8 cellular contexts compared by ENCODE assay signal in the genomic region with DNA sequence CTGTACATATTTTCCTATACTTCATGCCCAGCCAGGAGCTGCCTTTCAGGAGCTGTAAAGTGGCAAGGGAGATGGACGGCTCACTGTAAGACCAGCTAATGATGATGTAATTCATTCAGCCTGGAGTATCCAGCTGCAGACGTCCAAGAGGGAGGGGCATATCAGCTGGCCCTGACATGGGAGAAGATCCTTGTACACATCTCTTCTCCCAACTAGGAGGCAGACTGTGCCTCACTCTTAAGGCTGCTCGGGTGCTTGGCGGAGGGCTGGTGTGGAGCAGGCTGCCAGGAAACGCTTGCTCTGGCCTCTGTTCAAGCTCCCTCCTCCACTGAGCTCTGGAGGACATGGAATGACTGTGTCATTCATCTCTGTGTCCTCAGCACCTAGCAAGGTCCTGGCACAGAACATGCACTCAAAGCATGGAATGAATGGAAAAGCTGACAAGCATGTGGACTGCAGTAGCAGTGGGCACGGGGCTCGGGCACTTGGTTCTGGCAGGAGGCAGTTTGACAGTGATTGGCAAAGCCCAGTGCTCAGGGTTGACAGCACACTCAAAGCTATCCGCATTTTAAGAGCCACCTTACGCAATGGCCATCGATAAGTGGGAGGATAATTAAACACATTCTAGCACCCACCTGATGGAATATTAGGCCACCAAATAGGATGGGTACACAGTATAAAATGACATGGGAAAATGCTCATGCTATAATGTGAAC.
DNase-seq lines count a peak whose midpoint lies in the region; ATAC-seq and TF ChIP-seq lines count a peak whose summit lies in the region.

No MANE protein-coding gene starts in this region.

- intact Hi-C loops in Calu3 (cut with micrococcal nuclease; ENCODE audit: unreplicated experiment): loop anchor here (5.0 kb wide), 1 partner anchor 62 kb away; no protein-coding TSS in a partner anchor

- peak; percentile 89 for DNase-seq in Ammon's horn (ENCODE audit: low spot score)
- peak; percentile 29 for DNase-seq in NCI-H1694 treated with DMSO at 0.1 percent for 48 hours (lab: John Stamatoyannopoulos, UW)
- DNase-seq in cerebellar nuclear complex (lab: John Stamatoyannopoulos, UW): peak; percentile 20 to 37
- peak; percentile 61 to 91 for DNase-seq in lung microvascular endothelial cell (ENCODE audit: low read depth in 2 of 2)
- DNase-seq in GM19240 (ENCODE audit: insufficient read length, low spot score): no peak
- DNase-seq in Calu3: no peak

- H3K36me3 Mint-ChIP-seq in Calu3 (ENCODE audit: insufficient read depth, unreplicated experiment): peaks cover 30% of the 10 kb centered on the region

- H3K27me3 Mint-ChIP-seq in Calu3 (ENCODE audit: unreplicated experiment): no peaks in the 10 kb centered on the region

- H3K9me3 Mint-ChIP-seq in Calu3 (ENCODE audit: low read depth, unreplicated experiment): no peaks in the 10 kb centered on the region

- CTCF ChIA-PET in Calu3 (lab: Charles Lee): no interaction called here

- BruUV-seq in Calu3 (replicated peaks; lab: Mats Ljungman, UMichigan): no TSS peak

- H3K4me1 Mint-ChIP-seq in Calu3 (ENCODE audit: low read depth, unreplicated experiment): peaks cover 27% of the 10 kb centered on the region

- no peak for TF ChIP-seq CTCF in Calu3 (IDR thresholded peaks at IDR 0.05; ENCODE audit: unreplicated experiment)

- no peak overlapping the region for H3K4me3 Mint-ChIP-seq in Calu3 (ENCODE audit: low read depth, unreplicated experiment)

- no peak overlapping the region for H3K27ac Mint-ChIP-seq in Calu3 (ENCODE audit: unreplicated experiment)

- no peak for ATAC-seq in GM19463 (IDR thresholded peaks at IDR 0.05; ENCODE audit: unreplicated experiment)
- no peak for ATAC-seq in GM21367 (IDR thresholded peaks at IDR 0.05; ENCODE audit: unreplicated experiment)

Comparison
In these comparisons a context has a peak if more than half of its experiments do, and no peak if none do; other contexts are left out.
1. DNase-seq: peak in Ammon's horn (single experiment), NCI-H1694 treated with DMSO at 0.1 percent for 48 hours (single experiment), cerebellar nuclear complex (2 of 2) and lung microvascular endothelial cell (2 of 2); none in GM19240 (single experiment) and Calu3 (single experiment).